Comparison of ENCODE assay signal across 24 cellular contexts in genomic region chr21:35090403-35090802, GRCh38.
"Had no signal": no experiment of that assay in that cellular context is flagged by ENCODE, and none has a peak within 500 bp of the region (broad histone marks: within the 10 kb centered on the region; RNA-seq: fewer than 3 reads in every experiment).

No MANE protein-coding gene starts in this region.

- H3K9me3 Mint-ChIP-seq: central memory CD8-positive, alpha-beta T cell had no signal

- H3K36me3 Mint-ChIP-seq: brain had no signal

- DNase-seq: activated CD4-positive, alpha-beta T cell treated with anti-CD3 and anti-CD28 coated beads, Interleukin-2, amount 50 U/mL, for 1 hour; activated CD8-positive, alpha-beta memory T cell treated with anti-CD3 and anti-CD28 coated beads, Interleukin-2, amount 10 ng/mL, durations not matched to agents 7 days and 5 days; activated effector memory CD4-positive, alpha-beta T cell treated with Interleukin-2 at 50 U/mL for 16 hours; activated naive CD4-positive, alpha-beta T cell; activated T-cell treated with anti-CD3 and anti-CD28 coated beads, Interleukin-2, amount 50 U/mL, for 48 hours; amygdala; KG1; NCI-H1092; NCI-H1417; NCI-H1930; NCI-H2171; NCI-H2227 treated with DMSO at 0.1 percent for 48 hours; NCI-H446 treated with DMSO at 0.1 percent for 48 hours; NCI-H526; NCI-H774; Peyer's patch; Right ventricle myocardium superior; SJCRH30; SK-N-SH; T-helper 1 cell; WERI-Rb-1 had no signal

- H3K27me3 Mint-ChIP-seq: activated naive CD4-positive, alpha-beta T cell treated with anti-CD3 and anti-CD28 coated beads, Interleukin-2, amount 50 U/mL, for 24 hours; brain; central memory CD8-positive, alpha-beta T cell had no signal

- H3K27ac Mint-ChIP-seq: activated CD8-positive, alpha-beta memory T cell treated with anti-CD3 and anti-CD28 coated beads, Interleukin-2, amount 10 ng/mL, durations not matched to agents 7 days and 5 days; brain had no signal

- H3K4me3 Mint-ChIP-seq: activated CD8-positive, alpha-beta memory T cell treated with anti-CD3 and anti-CD28 coated beads, Interleukin-2, amount 10 ng/mL, durations not matched to agents 7 days and 5 days; activated naive CD4-positive, alpha-beta T cell treated with anti-CD3 and anti-CD28 coated beads, Interleukin-2, amount 50 U/mL, for 24 hours; brain; central memory CD8-positive, alpha-beta T cell had no signal

- ATAC-seq: activated CD8-positive, alpha-beta memory T cell treated with anti-CD3 and anti-CD28 coated beads, Interleukin-2, amount 10 ng/mL, durations not matched to agents 7 days and 5 days had no signal

- H3K4me1 Mint-ChIP-seq: central memory CD8-positive, alpha-beta T cell had no signal
